In genomic region chr6:132300323-132300949, GRCh38 we compare ENCODE assay signal across 8 cellular contexts.
A peak's percentile ranks its signal among the peaks of the same experiment; 100 is the strongest.
DNase-seq lines count a peak whose midpoint lies in the region; ATAC-seq, FAIRE-seq and TF ChIP-seq lines count a peak whose summit lies in the region.

No MANE protein-coding gene starts in this region.

- H3K4me1 Mint-ChIP-seq in activated naive CD8-positive, alpha-beta T cell treated with anti-CD3 and anti-CD28 coated beads for 36 hours, result no peaks in the 10 kb centered on the region

- POLR2A ChIA-PET in A549 (lab: Yijun Ruan, JAX), result no interaction called here

- no peak for FAIRE-seq in A549 (lab: Jason Lieb, UNC)

- peak; percentile 87 to 88; a peak in 5 of 6 replicates for ATAC-seq in A549
- ATAC-seq in stimulated activated naive CD8-positive, alpha-beta T cell treated with anti-CD3 and anti-CD28 coated beads, Interleukin-15, Interleukin-2, amounts not matched to agents 100 U/mL and 50 U/mL, for 24 hours, result peak; percentile 69
- ATAC-seq in HG03097 (IDR thresholded peaks at IDR 0.05; ENCODE audit: low FRiP score, unreplicated experiment), result no peak

- no peak overlapping the region for H3K4me2 ChIP-seq in A549

- H3K27ac ChIP-seq in A549, result no peak overlapping the region
- H3K27ac ChIP-seq in right atrium auricular region, result no peak overlapping the region

- TF ChIP-seq CTCF in A549 (IDR thresholded peaks at IDR 0.05), result peak; percentile 75
- peak; percentile 38 to 73 for TF ChIP-seq CTCF in right atrium auricular region (IDR thresholded peaks at IDR 0.05)

- no peak overlapping the region for H3K27ac Mint-ChIP-seq in activated naive CD8-positive, alpha-beta T cell treated with anti-CD3 and anti-CD28 coated beads for 36 hours

- DNase-seq in A549 (ENCODE audit: low read depth in 1 of 2, low spot score in 1 of 2) (peak; percentile 16 to 53), ELR (ENCODE audit: low read depth) (peak; percentile 71), H4 (ENCODE audit: low spot score) (peak; percentile 3), LoVo (ENCODE audit: low spot score) (peak; percentile 52), right atrium auricular region (ENCODE audit: low spot score) (no peak)
- peak; percentile 14 for DNase-seq in activated naive CD8-positive, alpha-beta T cell treated with anti-CD3 and anti-CD28 coated beads for 36 hours
- DNase-seq in stimulated activated naive CD8-positive, alpha-beta T cell treated with anti-CD3 and anti-CD28 coated beads, Interleukin-15, Interleukin-2, amounts not matched to agents 100 U/mL and 50 U/mL, for 24 hours, result peak; percentile 27

- no peak for TF ChIP-seq POLR2A in A549 (IDR thresholded peaks at IDR 0.05; ENCODE audit: low read length)

- 50% methylated on average over 4 of the region's 4 CpGs for WGBS in A549 (ENCODE audit: missing lambda C conversion rate)

- H3K27me3 Mint-ChIP-seq in activated naive CD8-positive, alpha-beta T cell treated with anti-CD3 and anti-CD28 coated beads for 36 hours, result peaks cover 13% of the 10 kb centered on the region

- H3K9me3 ChIP-seq in A549, result no peaks in the 10 kb centered on the region
- no peaks in the 10 kb centered on the region for H3K9me3 ChIP-seq in right atrium auricular region

- H3K4me1 ChIP-seq in A549 (no peaks in the 10 kb centered on the region), right atrium auricular region (no peaks in the 10 kb centered on the region)

- H3K36me3 Mint-ChIP-seq in activated naive CD8-positive, alpha-beta T cell treated with anti-CD3 and anti-CD28 coated beads for 36 hours, result no peaks in the 10 kb centered on the region

- CTCF ChIA-PET in A549 (lab: Yijun Ruan, JAX), result interaction anchor here (0.7 to 4.0 kb wide), 29 partner anchors 10 to 605 kb away, joined by 3 to 69 read pairs (median 4); no protein-coding TSS in a partner anchor

- peak; percentile 87 to 88 for TF ChIP-seq RAD21 in A549 (conservative IDR thresholded peaks at IDR 0.05 in 1 of 2, IDR thresholded peaks at IDR 0.05 in 1 of 2)

- H3K9me3 Mint-ChIP-seq in activated naive CD8-positive, alpha-beta T cell treated with anti-CD3 and anti-CD28 coated beads for 36 hours, result no peaks in the 10 kb centered on the region

- no peaks in the 10 kb centered on the region for H3K27me3 ChIP-seq in right atrium auricular region

- H3K4me3 Mint-ChIP-seq in activated naive CD8-positive, alpha-beta T cell treated with anti-CD3 and anti-CD28 coated beads for 36 hours, result no peak overlapping the region

- no peak for TF ChIP-seq EP300 in A549 (IDR thresholded peaks at IDR 0.05)

- H3K36me3 ChIP-seq in right atrium auricular region, result no peaks in the 10 kb centered on the region

- H3K4me3 ChIP-seq in A549, result no peak overlapping the region
- no peak overlapping the region for H3K4me3 ChIP-seq in right atrium auricular region

TF ChIP-seq in A549, 52 proteins besides CTCF, POLR2A, EP300 and RAD21:
- TF ChIP-seq SMC3 (IDR thresholded peaks at IDR 0.05) (peak; percentile 93), CHD4 (IDR thresholded peaks at IDR 0.05; ENCODE audit: borderline replicate concordance) (no peak)
TF ChIP-seq in A549: peak in this region for 1.
